In the genomic region with DNA sequence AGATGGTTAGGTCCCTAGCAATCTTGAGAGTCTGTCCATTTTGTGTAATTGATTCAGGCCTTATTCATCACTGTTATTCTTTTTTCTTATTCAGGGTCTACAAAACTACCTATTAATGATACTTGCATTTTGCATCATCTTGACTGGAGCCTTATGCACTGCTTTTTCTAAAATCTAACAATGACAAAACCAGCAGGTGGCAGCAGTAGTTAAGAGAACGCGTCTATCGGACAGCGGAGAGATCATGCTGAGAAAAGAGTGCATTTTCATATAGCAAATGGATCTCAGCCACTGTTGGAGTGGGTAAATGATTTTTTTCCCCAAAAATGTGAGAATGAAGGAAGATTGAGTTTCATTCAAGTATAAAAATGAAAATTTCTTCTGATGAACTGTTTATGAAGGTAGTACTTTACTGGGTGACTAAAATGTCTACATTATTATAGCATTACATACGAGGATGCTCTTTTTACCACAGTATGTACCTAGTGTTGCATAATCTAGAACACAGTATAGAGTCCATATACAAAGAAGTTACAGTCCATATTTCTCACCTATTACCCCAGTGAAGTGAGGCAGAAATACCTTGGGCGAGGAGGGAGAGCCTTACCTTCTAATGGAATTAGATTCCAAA, we compare ENCODE assay signal across 9 cellular contexts. TPM values are rescaled to one million over a fixed set of nuclear protein-coding genes. Genes with fewer than 3 reads are reported as not detected.
DNase-seq lines count a peak whose midpoint lies in the region; ATAC-seq and TF ChIP-seq lines count a peak whose summit lies in the region.
"Had no signal": no experiment of that assay in that cellular context is flagged by ENCODE, and none has a peak within 500 bp of the region (broad histone marks: within the 10 kb centered on the region; RNA-seq: fewer than 3 reads in every experiment).

No MANE protein-coding gene starts in this region.

- no peak overlapping the region for H2BK15ac ChIP-seq in mesenchymal stem cell (ENCODE audit: low read depth, poor library complexity, severe bottlenecking)

- no peak overlapping the region for H3K4ac ChIP-seq in mesenchymal stem cell (ENCODE audit: low read depth in 1 of 2, low read length in 2 of 2)

- H3K27me3 Mint-ChIP-seq in effector memory CD8-positive, alpha-beta T cell: no peaks in the 10 kb centered on the region

- H3K27ac ChIP-seq in mesenchymal stem cell (ENCODE audit: low read length, poor library complexity, severe bottlenecking): no peak overlapping the region
- H3K27ac ChIP-seq: SK-N-MC had no signal

- H3K23ac ChIP-seq in mesenchymal stem cell (ENCODE audit: low read length in 2 of 2): no peak overlapping the region

- no peak overlapping the region for H3K4me3 ChIP-seq in mesenchymal stem cell (ENCODE audit: insufficient read depth in 1 of 2, low read depth in 1 of 2, low read length in 2 of 2)
- H3K4me3 ChIP-seq: SK-N-MC had no signal

- H3K27ac Mint-ChIP-seq in effector memory CD8-positive, alpha-beta T cell: no peak overlapping the region

- no peak overlapping the region for H2BK120ac ChIP-seq in mesenchymal stem cell (ENCODE audit: low read depth, low read length)

- no peaks in the 10 kb centered on the region for H3K4me1 ChIP-seq in mesenchymal stem cell (ENCODE audit: control insufficient read depth, insufficient read depth, low read depth, low read length)

- 29% methylated on average over 5 of the region's 6 CpGs for WGBS in mesenchymal stem cell

- no peak overlapping the region for H3K18ac ChIP-seq in mesenchymal stem cell (ENCODE audit: low read depth in 1 of 2, low read length in 2 of 2)

- H3K9me3 Mint-ChIP-seq in effector memory CD8-positive, alpha-beta T cell: no peaks in the 10 kb centered on the region

- H3K4me2 ChIP-seq in mesenchymal stem cell (ENCODE audit: low read length, poor library complexity, severe bottlenecking): no peak overlapping the region

- TF ChIP-seq POLR2A in GM18505 (IDR thresholded peaks at IDR 0.05; ENCODE audit: borderline replicate concordance, extremely low read depth, insufficient read depth, insufficient read length): no peak

- no peaks in the 10 kb centered on the region for H3K9me3 ChIP-seq in mesenchymal stem cell (ENCODE audit: control insufficient read depth, low read length)

- DNase-seq in AML-193 (lab: John Stamatoyannopoulos, UW) (peak; percentile 33 to 45), NCI-H1105 (lab: John Stamatoyannopoulos, UW) (peak; percentile 33), UCSD-AML1 (lab: John Stamatoyannopoulos, UW; ENCODE audit: unreplicated experiment) (peak; percentile 10), mesenchymal stem cell (peak; percentile 55), superior temporal gyrus (ENCODE audit: extremely low spot score) (peak; percentile 98)
- peak; percentile 5 to 14 (median 8) for DNase-seq in effector memory CD8-positive, alpha-beta T cell

- no peak overlapping the region for H3K14ac ChIP-seq in mesenchymal stem cell (ENCODE audit: low read length in 2 of 2)

- no peak overlapping the region for H2BK5ac ChIP-seq in mesenchymal stem cell (ENCODE audit: low read depth, low read length, poor library complexity, severe bottlenecking)

- H4K91ac ChIP-seq in mesenchymal stem cell (ENCODE audit: low read length): no peak overlapping the region

- no peak overlapping the region for H4K8ac ChIP-seq in mesenchymal stem cell (ENCODE audit: low read length)

- no peak overlapping the region for H3K4me3 Mint-ChIP-seq in effector memory CD8-positive, alpha-beta T cell

- no peaks in the 10 kb centered on the region for H3K36me3 Mint-ChIP-seq in effector memory CD8-positive, alpha-beta T cell (ENCODE audit: insufficient read depth)

- H2AFZ ChIP-seq in mesenchymal stem cell (ENCODE audit: low read depth, low read length): no peak overlapping the region

- H2BK12ac ChIP-seq in mesenchymal stem cell (ENCODE audit: low read length in 2 of 2): no peak overlapping the region

- H2AK5ac ChIP-seq in mesenchymal stem cell (ENCODE audit: low read length, severe bottlenecking): no peak overlapping the region

- no peaks in the 10 kb centered on the region for H3K79me1 ChIP-seq in mesenchymal stem cell (replicated peaks; ENCODE audit: low read length, poor library complexity, severe bottlenecking)

- no peaks in the 10 kb centered on the region for H3K36me3 ChIP-seq in mesenchymal stem cell (ENCODE audit: control insufficient read depth in 1 of 2, insufficient read depth in 2 of 2, low read depth in 1 of 2, low read length in 2 of 2)

- no peak overlapping the region for H3K9ac ChIP-seq in mesenchymal stem cell (ENCODE audit: low read length)

- H3K4me1 Mint-ChIP-seq in effector memory CD8-positive, alpha-beta T cell (ENCODE audit: low read depth in 2 of 2): no peaks in the 10 kb centered on the region

- ATAC-seq in GM18505 (IDR thresholded peaks at IDR 0.05; ENCODE audit: unreplicated experiment) (peak; percentile 77), HG02852 (IDR thresholded peaks at IDR 0.05; ENCODE audit: unreplicated experiment) (peak; percentile 80)
- peak; percentile 24 for ATAC-seq in effector memory CD8-positive, alpha-beta T cell (replicated peaks)

- H3K27me3 ChIP-seq in mesenchymal stem cell (ENCODE audit: control insufficient read depth in 1 of 2, insufficient read depth in 1 of 2, low read length in 2 of 2): no peaks in the 10 kb centered on the region

RNA-seq across cellular contexts. Expression of gene TMEM144, which starts 43.2 kb away (rescaled TPM):
- 1.7 TPM for polyA plus RNA-seq in mesenchymal stem cell (2013, experiment 1 of 2)
- polyA plus RNA-seq in mesenchymal stem cell (2013, experiment 2 of 2): 2.0 TPM

Comparison
In these comparisons a context has a peak if more than half of its experiments do, and no peak if none do; other contexts are left out.
1. DNase-seq: peak in every context shown above with its lines; median percentile 98 in superior temporal gyrus; 55 in mesenchymal stem cell; 39 in AML-193; 33 in NCI-H1105; 10 in UCSD-AML1; 8 in effector memory CD8-positive, alpha-beta T cell.
2. ATAC-seq: peak in every context shown above with its lines; median percentile 80 in HG02852; 77 in GM18505; 24 in effector memory CD8-positive, alpha-beta T cell.